Comparison of ENCODE assay signal across 5 cellular contexts in the genomic region with DNA sequence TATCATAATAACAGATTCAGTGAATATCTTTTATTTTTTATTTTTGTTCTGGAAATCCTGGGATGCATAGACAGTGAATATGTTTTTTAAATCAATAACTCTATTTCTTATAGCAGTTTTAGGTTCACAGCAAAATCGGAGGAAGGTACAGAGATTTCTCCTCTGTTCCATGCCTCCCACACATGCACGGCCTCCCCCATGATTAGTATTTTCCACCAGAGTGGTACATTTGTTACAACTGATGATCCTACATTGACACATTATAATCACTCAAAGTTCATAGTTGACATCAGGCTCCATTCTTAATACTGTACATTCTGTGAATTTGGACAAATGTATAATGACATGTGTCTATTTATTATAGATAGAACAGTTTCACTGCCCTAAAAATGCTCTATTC. TPM values are rescaled to one million over a fixed set of nuclear protein-coding genes. Genes with fewer than 3 reads are reported as not detected.
"Had no signal": no experiment of that assay in that cellular context is flagged by ENCODE, and none has a peak within 500 bp of the region (broad histone marks: within the 10 kb centered on the region; RNA-seq: fewer than 3 reads in every experiment).

No MANE protein-coding gene starts in this region.

RNA-seq across cellular contexts. Expression of a gene that starts 16.7 kb away (rescaled TPM):
- total RNA-seq: GM23338, H1, H9, HT-29, IMR-90 had no signal
- polyA plus RNA-seq: GM23338, H1, IMR-90 had no signal
